Comparison of ENCODE assay signal across 2 cellular contexts in genomic region chr21:35164971-35165483, GRCh38.
A peak's percentile ranks its signal among the peaks of the same experiment; 100 is the strongest.
TF ChIP-seq lines count a peak whose summit lies in the region.

No MANE protein-coding gene starts in this region.

TF ChIP-seq in HEK293, 187 proteins besides CTCF, POLR2A, EP300 and RAD21:
- TF ChIP-seq ZNF530 (tag by site-specific recombination; IDR thresholded peaks at IDR 0.05; ENCODE audit: low read depth) (no peak), ZNF580 (tag by site-specific recombination; IDR thresholded peaks at IDR 0.05) (0 out of 2 replicates have a peak, but pooled peaks have one; percentile 14), ZNF2 (tag by site-specific recombination; IDR thresholded peaks at IDR 0.05) (no peak), ZNF146 (tag by site-specific recombination; IDR thresholded peaks at IDR 0.05) (peak; percentile 84)

TF ChIP-seq in K562, 482 proteins besides CTCF, POLR2A, EP300 and RAD21:
- peak; percentile 40 to 43; a peak in 3 of 4 replicates for TF ChIP-seq KDM1A (IDR thresholded peaks at IDR 0.05)
- no peak for TF ChIP-seq MNT (conservative IDR thresholded peaks at IDR 0.05)
- peak; percentile 91 for TF ChIP-seq RBM25 (IDR thresholded peaks at IDR 0.05; ENCODE audit: low read depth, low read length, severe bottlenecking)
- TF ChIP-seq BCOR (IDR thresholded peaks at IDR 0.05): peak; percentile 61; the same call in 1 of the 2 replicates
- TF ChIP-seq C11orf30 (IDR thresholded peaks at IDR 0.05; ENCODE audit: low read depth): 0 out of 2 replicates have a peak, but pooled peaks have one; percentile 6
- TF ChIP-seq HDGF (IDR thresholded peaks at IDR 0.05): no peak
- peak in 1 of 2 experiments; percentile 49; a peak in 1 of 3 replicates for TF ChIP-seq CBX3 (IDR thresholded peaks at IDR 0.05; ENCODE audit: borderline replicate concordance in 1 of 2, low read length in 2 of 2)
- TF ChIP-seq ZNF146 (CRISPR knock-in tag; IDR thresholded peaks at IDR 0.05; ENCODE audit: unreplicated experiment): peak; percentile 98
